Comparison of ENCODE assay signal across 1 cellular context in the genomic region with DNA sequence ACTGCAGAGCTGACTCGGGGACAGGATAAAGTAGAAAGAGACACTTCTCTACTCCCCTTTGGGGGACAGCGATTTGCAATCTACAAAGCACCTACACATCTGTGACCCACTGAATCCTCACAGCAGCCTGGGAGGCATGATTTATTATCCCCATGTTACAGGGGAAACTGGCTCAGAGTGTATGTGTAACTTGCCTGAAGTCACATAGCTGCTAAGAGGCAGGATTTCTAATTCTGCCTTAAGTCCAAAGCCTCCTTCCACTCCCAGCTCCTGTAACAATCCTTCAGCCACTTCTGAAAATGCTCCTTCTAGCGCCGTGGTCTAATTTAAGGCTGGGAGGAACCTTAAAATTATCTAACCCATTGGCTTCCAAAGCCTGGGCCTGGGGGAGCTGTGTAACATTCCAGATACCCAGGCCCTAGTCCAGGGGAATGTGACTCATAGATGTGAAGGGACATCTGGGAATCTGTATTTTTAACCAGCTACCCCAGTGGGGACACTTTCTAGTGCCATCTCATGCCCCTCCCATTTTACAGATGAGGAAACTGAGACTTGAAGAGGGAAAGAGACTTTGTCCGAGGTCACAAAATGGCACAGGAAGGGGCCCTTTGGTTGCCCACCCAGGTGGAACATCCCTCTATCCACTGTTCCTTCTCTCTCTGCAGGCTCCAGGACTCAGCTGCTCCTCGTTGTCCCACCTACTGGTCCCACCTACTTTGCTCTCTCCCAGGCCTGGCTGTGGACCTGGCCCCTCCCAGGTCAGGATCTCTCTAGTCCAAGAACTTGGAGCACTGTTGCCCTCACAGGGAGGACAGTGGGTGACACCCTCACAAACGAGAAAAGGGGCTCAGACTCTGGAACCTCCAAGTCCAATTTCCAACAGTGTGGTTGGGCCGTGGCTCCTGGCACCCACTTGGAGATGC.
TF ChIP-seq lines count a peak whose summit lies in the region.

No MANE protein-coding gene starts in this region.

TF ChIP-seq in K562, 482 proteins besides CTCF, POLR2A, EP300 and RAD21 (continued from another document):
- TF ChIP-seq, protein P1, sequence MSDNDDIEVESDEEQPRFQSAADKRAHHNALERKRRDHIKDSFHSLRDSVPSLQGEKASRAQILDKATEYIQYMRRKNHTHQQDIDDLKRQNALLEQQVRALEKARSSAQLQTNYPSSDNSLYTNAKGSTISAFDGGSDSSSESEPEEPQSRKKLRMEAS (CRISPR knock-in tag; IDR thresholded peaks at IDR 0.05) = peak; percentile 11
- TF ChIP-seq MEIS2 (IDR thresholded peaks at IDR 0.05; ENCODE audit: partially characterized antibody) (peak; percentile 57), FOSL1 (tag; conservative IDR thresholded peaks at IDR 0.05) (0 out of 2 replicates have a peak, but pooled peaks have one; percentile 36), RBM25 (IDR thresholded peaks at IDR 0.05; ENCODE audit: low read depth, low read length, severe bottlenecking) (peak; percentile 93), SIN3B (IDR thresholded peaks at IDR 0.05; ENCODE audit: low read depth) (no peak), KDM1A (IDR thresholded peaks at IDR 0.05) (peak; percentile 48 to 58; a peak in 3 of 4 replicates), GABPB1 (CRISPR knock-in tag; IDR thresholded peaks at IDR 0.05) (no peak), ZNF263 (CRISPR knock-in tag; IDR thresholded peaks at IDR 0.05; ENCODE audit: borderline replicate concordance) (peak; percentile 50; the same call in 1 of the 2 replicates), BCOR (IDR thresholded peaks at IDR 0.05) (peak; percentile 67), ZNF589 (CRISPR knock-in tag; IDR thresholded peaks at IDR 0.05; ENCODE audit: low read depth) (no peak), ZSCAN29 (IDR thresholded peaks at IDR 0.05) (no peak), ZNF75A (CRISPR knock-in tag; IDR thresholded peaks at IDR 0.05) (no peak)
- TF ChIP-seq, protein P2, sequence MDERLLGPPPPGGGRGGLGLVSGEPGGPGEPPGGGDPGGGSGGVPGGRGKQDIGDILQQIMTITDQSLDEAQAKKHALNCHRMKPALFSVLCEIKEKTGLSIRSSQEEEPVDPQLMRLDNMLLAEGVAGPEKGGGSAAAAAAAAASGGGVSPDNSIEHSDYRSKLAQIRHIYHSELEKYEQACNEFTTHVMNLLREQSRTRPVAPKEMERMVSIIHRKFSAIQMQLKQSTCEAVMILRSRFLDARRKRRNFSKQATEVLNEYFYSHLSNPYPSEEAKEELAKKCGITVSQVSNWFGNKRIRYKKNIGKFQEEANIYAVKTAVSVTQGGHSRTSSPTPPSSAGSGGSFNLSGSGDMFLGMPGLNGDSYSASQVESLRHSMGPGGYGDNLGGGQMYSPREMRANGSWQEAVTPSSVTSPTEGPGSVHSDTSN (CRISPR knock-in tag; IDR thresholded peaks at IDR 0.05; ENCODE audit: low read depth) = no peak
- TF ChIP-seq, protein P2 (tag; conservative IDR thresholded peaks at IDR 0.05; ENCODE audit: low read depth) = 0 out of 2 replicates have a peak, but pooled peaks have one; percentile 24
- TF ChIP-seq, protein P3, sequence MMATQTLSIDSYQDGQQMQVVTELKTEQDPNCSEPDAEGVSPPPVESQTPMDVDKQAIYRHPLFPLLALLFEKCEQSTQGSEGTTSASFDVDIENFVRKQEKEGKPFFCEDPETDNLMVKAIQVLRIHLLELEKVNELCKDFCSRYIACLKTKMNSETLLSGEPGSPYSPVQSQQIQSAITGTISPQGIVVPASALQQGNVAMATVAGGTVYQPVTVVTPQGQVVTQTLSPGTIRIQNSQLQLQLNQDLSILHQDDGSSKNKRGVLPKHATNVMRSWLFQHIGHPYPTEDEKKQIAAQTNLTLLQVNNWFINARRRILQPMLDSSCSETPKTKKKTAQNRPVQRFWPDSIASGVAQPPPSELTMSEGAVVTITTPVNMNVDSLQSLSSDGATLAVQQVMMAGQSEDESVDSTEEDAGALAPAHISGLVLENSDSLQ (IDR thresholded peaks at IDR 0.05) = 0 out of 2 replicates have a peak, but pooled peaks have one; percentile 21
